1 cellular context compared by ENCODE assay signal in genomic region chr20:325043-325888, GRCh38.
TF ChIP-seq lines count a peak whose summit lies in the region.

Gene SOX12 (plus strand): TSS chr20:325552. CDS start chr20:325925, 373 bp downstream.

TF ChIP-seq in HepG2, 621 proteins besides CTCF, POLR2A, EP300 and RAD21 (continued from another document and continues in another):
- TF ChIP-seq ZNF749 (CRISPR knock-in tag; IDR thresholded peaks at IDR 0.05; ENCODE audit: borderline replicate concordance) = peak; percentile 82; the same call in 1 of the 2 replicates
- TF ChIP-seq ZBTB40 (IDR thresholded peaks at IDR 0.05) = no peak
- no peak for TF ChIP-seq ZBTB40 (CRISPR knock-in tag; IDR thresholded peaks at IDR 0.05)
- no peak for TF ChIP-seq ZNF276 (CRISPR knock-in tag; IDR thresholded peaks at IDR 0.05; ENCODE audit: low read depth)
- TF ChIP-seq, protein P1, sequence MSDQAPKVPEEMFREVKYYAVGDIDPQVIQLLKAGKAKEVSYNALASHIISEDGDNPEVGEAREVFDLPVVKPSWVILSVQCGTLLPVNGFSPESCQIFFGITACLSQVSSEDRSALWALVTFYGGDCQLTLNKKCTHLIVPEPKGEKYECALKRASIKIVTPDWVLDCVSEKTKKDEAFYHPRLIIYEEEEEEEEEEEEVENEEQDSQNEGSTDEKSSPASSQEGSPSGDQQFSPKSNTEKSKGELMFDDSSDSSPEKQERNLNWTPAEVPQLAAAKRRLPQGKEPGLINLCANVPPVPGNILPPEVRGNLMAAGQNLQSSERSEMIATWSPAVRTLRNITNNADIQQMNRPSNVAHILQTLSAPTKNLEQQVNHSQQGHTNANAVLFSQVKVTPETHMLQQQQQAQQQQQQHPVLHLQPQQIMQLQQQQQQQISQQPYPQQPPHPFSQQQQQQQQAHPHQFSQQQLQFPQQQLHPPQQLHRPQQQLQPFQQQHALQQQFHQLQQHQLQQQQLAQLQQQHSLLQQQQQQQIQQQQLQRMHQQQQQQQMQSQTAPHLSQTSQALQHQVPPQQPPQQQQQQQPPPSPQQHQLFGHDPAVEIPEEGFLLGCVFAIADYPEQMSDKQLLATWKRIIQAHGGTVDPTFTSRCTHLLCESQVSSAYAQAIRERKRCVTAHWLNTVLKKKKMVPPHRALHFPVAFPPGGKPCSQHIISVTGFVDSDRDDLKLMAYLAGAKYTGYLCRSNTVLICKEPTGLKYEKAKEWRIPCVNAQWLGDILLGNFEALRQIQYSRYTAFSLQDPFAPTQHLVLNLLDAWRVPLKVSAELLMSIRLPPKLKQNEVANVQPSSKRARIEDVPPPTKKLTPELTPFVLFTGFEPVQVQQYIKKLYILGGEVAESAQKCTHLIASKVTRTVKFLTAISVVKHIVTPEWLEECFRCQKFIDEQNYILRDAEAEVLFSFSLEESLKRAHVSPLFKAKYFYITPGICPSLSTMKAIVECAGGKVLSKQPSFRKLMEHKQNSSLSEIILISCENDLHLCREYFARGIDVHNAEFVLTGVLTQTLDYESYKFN (CRISPR knock-in tag; conservative IDR thresholded peaks at IDR 0.05) = no peak
- 0 out of 2 replicates have a peak, but pooled peaks have one; percentile 16 for TF ChIP-seq ZNF878 (CRISPR knock-in tag; IDR thresholded peaks at IDR 0.05)
- TF ChIP-seq ZNF34 (CRISPR knock-in tag; IDR thresholded peaks at IDR 0.05; ENCODE audit: borderline replicate concordance) = no peak
- 0 out of 2 replicates have a peak, but pooled peaks have one; percentile 1 for TF ChIP-seq NFE2L1 (CRISPR knock-in tag; IDR thresholded peaks at IDR 0.05; ENCODE audit: borderline replicate concordance)
- peak; percentile 89 for TF ChIP-seq RBFOX2 (IDR thresholded peaks at IDR 0.05; ENCODE audit: low read depth, low read length)
- TF ChIP-seq ZMYM4 (CRISPR knock-in tag; IDR thresholded peaks at IDR 0.05) = peak; percentile 40; the same call in 1 of the 2 replicates
- no peak for TF ChIP-seq ZNF337 (CRISPR knock-in tag; IDR thresholded peaks at IDR 0.05; ENCODE audit: borderline replicate concordance, low read depth)
- TF ChIP-seq DMTF1 (CRISPR knock-in tag; IDR thresholded peaks at IDR 0.05) = no peak
- TF ChIP-seq ETV5 (CRISPR knock-in tag; IDR thresholded peaks at IDR 0.05; ENCODE audit: borderline replicate concordance) = no peak
- no peak for TF ChIP-seq ZSCAN9 (CRISPR knock-in tag; IDR thresholded peaks at IDR 0.05; ENCODE audit: borderline replicate concordance)
- 0 out of 2 replicates have a peak, but pooled peaks have one; percentile 2 for TF ChIP-seq CEBPG (CRISPR knock-in tag; IDR thresholded peaks at IDR 0.05)
- peak; percentile 16; the same call in 1 of the 2 replicates for TF ChIP-seq ZNF331 (CRISPR knock-in tag; IDR thresholded peaks at IDR 0.05)
- no peak for TF ChIP-seq FLYWCH1 (CRISPR knock-in tag; IDR thresholded peaks at IDR 0.05)
- TF ChIP-seq, protein P2, sequence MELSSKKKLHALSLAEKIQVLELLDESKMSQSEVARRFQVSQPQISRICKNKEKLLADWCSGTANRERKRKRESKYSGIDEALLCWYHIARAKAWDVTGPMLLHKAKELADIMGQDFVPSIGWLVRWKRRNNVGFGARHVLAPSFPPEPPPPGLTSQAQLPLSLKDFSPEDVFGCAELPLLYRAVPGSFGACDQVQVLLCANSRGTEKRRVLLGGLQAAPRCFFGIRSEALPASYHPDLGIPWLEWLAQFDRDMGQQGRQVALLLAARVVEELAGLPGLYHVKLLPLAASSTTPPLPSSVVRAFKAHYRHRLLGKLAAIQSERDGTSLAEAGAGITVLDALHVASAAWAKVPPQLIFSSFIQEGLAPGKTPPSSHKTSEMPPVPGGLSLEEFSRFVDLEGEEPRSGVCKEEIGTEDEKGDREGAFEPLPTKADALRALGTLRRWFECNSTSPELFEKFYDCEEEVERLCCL (CRISPR knock-in tag; IDR thresholded peaks at IDR 0.05; ENCODE audit: borderline replicate concordance) = no peak
- TF ChIP-seq DR1 (CRISPR knock-in tag; IDR thresholded peaks at IDR 0.05) = peak; percentile 43; the same call in 1 of the 2 replicates
- TF ChIP-seq FOXO1 (CRISPR knock-in tag; IDR thresholded peaks at IDR 0.05) = peak; percentile 66; the same call in 1 of the 2 replicates
- peak; percentile 89 for TF ChIP-seq ZNF7 (CRISPR knock-in tag; IDR thresholded peaks at IDR 0.05)
- TF ChIP-seq ZNF556 (CRISPR knock-in tag; IDR thresholded peaks at IDR 0.05; ENCODE audit: borderline replicate concordance) = no peak
- no peak for TF ChIP-seq FIP1L1 (IDR thresholded peaks at IDR 0.05; ENCODE audit: borderline replicate concordance, insufficient read depth, low read depth, low read length)
- TF ChIP-seq, protein P3, sequence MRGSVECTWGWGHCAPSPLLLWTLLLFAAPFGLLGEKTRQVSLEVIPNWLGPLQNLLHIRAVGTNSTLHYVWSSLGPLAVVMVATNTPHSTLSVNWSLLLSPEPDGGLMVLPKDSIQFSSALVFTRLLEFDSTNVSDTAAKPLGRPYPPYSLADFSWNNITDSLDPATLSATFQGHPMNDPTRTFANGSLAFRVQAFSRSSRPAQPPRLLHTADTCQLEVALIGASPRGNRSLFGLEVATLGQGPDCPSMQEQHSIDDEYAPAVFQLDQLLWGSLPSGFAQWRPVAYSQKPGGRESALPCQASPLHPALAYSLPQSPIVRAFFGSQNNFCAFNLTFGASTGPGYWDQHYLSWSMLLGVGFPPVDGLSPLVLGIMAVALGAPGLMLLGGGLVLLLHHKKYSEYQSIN (CRISPR knock-in tag; IDR thresholded peaks at IDR 0.05; ENCODE audit: borderline replicate concordance) = no peak
- TF ChIP-seq ZNF503 (CRISPR knock-in tag; IDR thresholded peaks at IDR 0.05) = 0 out of 2 replicates have a peak, but pooled peaks have one; percentile 22
- peak; percentile 74; the same call in 1 of the 2 replicates for TF ChIP-seq KLF12 (CRISPR knock-in tag; IDR thresholded peaks at IDR 0.05; ENCODE audit: borderline replicate concordance)
- peak; percentile 67 for TF ChIP-seq YY1 (IDR thresholded peaks at IDR 0.05; ENCODE audit: insufficient read depth, insufficient replicate concordance, low read depth, low read length)
- TF ChIP-seq ZNF501 (CRISPR knock-in tag; IDR thresholded peaks at IDR 0.05) = no peak
- no peak for TF ChIP-seq SRSF9 (IDR thresholded peaks at IDR 0.05; ENCODE audit: borderline replicate concordance, insufficient read depth, low read depth, low read length, poor library complexity, severe bottlenecking)
- TF ChIP-seq ARID3A (IDR thresholded peaks at IDR 0.05; ENCODE audit: low read depth, low read length) = no peak
- peak; percentile 32; the same call in 1 of the 2 replicates for TF ChIP-seq TBX2 (CRISPR knock-in tag; IDR thresholded peaks at IDR 0.05; ENCODE audit: borderline replicate concordance)
- peak; percentile 68 for TF ChIP-seq CHD2 (IDR thresholded peaks at IDR 0.05; ENCODE audit: low read depth, low read length)
- no peak for TF ChIP-seq NONO (IDR thresholded peaks at IDR 0.05)
- TF ChIP-seq NONO (CRISPR knock-in tag; conservative IDR thresholded peaks at IDR 0.05) = peak; percentile 41; the same call in 1 of the 2 replicates
